In genomic region chr19:58380736-58381459, GRCh38 we compare ENCODE assay signal across 8 cellular contexts. TPM values are rescaled to one million over a fixed set of nuclear protein-coding genes. Genes with fewer than 3 reads are reported as not detected.
DNase-seq lines count a peak whose midpoint lies in the region; ATAC-seq and TF ChIP-seq lines count a peak whose summit lies in the region.

TSS of gene ZNF837 (minus strand) at chr19:58381030. CDS start at chr19:58369332, 11,698 bp downstream.

- DNase-seq in Ammon's horn (ENCODE audit: low spot score) (peak; percentile 100), NCI-H460 (ENCODE audit: extremely low read depth, low read depth) (peak; percentile 99), cerebellum (ENCODE audit: low spot score) (peak; percentile 99), islet precursor cell (peak; percentile 100)
- peak; percentile 97 for DNase-seq in activated CD4-positive, alpha-beta T cell treated with anti-CD3 and anti-CD28 coated beads for 1 hour
- peak; percentile 94 for DNase-seq in stimulated activated CD4-positive, alpha-beta T cell treated with anti-CD3 and anti-CD28 coated beads, Interleukin-12 subunit alpha, Interleukin-12 subunit beta, amount 100 ng/mL, for 4 hours

- TF ChIP-seq POLR2A in GM19193 (IDR thresholded peaks at IDR 0.05; ENCODE audit: extremely low read depth, insufficient read depth, insufficient read length), result peak; percentile 83

- peak; percentile 81 for ATAC-seq in HG03432 (IDR thresholded peaks at IDR 0.05; ENCODE audit: unreplicated experiment)

RNA-seq across cellular contexts. Expression of gene ZNF837, which starts in this region (rescaled TPM):
- 0.30 and 0.78 TPM in 2 replicates for total RNA-seq in NCI-H460 (2014; rRNA removed; shearing (Covaris generic))
- polyA plus RNA-seq in NCI-H460 (2014; cell fraction: nucleus; rRNA removed), result 0.11 and 2.4 TPM in 2 replicates
- 0.73 TPM for total RNA-seq in cerebellum

Comparison
In these comparisons a context has a peak if more than half of its experiments do, and no peak if none do; other contexts are left out.
1. Peak in every context shown above with its lines: DNase-seq and ATAC-seq.
2. Peak in DNase-seq in cerebellum; RNA of the gene not detected or under 1 TPM.